In the genomic region with DNA sequence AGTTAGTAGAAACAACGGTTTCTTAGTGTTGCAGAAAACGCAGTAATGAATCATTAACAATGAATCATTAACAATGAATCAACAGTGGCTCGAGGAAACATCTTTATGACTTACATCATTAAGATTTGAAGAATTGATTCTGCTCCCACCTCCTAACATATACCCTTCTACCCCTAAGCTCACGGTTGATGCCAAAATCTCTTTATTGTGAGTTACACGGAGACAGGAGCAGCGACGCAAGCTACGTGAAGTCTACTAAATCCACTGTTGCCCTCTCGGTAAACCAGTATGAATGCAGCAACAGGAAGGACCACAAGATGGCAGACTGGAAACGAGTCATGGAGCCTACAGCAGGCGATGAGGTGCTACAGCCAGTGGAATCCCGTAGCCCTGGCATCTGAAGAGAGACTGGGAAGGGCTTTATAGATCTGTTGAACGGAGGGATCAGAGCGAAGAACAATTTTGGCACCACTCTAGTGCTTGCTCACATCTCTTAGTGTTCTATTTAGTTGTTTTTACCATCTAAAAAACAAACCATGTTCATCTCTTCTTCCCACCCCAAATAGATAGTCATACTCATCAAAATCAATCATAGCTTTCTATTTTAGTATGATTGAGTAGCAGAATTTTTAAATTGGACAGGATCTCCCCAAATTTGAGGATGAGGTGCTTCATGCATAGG, we compare ENCODE assay signal across 8 cellular contexts.
A peak's percentile ranks its signal among the peaks of the same experiment; 100 is the strongest.
DNase-seq lines count a peak whose midpoint lies in the region; ATAC-seq and TF ChIP-seq lines count a peak whose summit lies in the region.

No MANE protein-coding gene starts in this region.

- H3K4me2 ChIP-seq in MM.1S (ENCODE audit: low read depth, low read length), result peak overlapping the region; percentile 65

- H3K9ac ChIP-seq in MM.1S (ENCODE audit: low read length), result no peak overlapping the region

- H3K4me3 ChIP-seq in HFF-Myc (replicated peaks; ENCODE audit: low read depth, low read length) (peak overlapping the region; percentile 22), MM.1S (ENCODE audit: low read length) (peak overlapping the region; percentile 36; the same call in 1 of the 2 replicates), RWPE2 (ENCODE audit: severe bottlenecking) (peak overlapping the region; percentile 11), gastroesophageal sphincter (peak overlapping the region; percentile 9 to 24), thoracic aorta (peak overlapping the region; percentile 63)

- TF ChIP-seq EP300 in gastroesophageal sphincter (IDR thresholded peaks at IDR 0.05), result no peak

- H3K36me3 ChIP-seq in MM.1S (replicated peaks; ENCODE audit: insufficient read depth, low read length) (no peaks in the 10 kb centered on the region), RWPE2 (ENCODE audit: low read depth) (no peaks in the 10 kb centered on the region), gastroesophageal sphincter (no peaks in the 10 kb centered on the region), thoracic aorta (no peaks in the 10 kb centered on the region)

- H3K4me1 ChIP-seq in MM.1S (ENCODE audit: low read length), result peaks cover 34% of the 10 kb centered on the region
- peaks cover 9% of the 10 kb centered on the region for H3K4me1 ChIP-seq in RWPE2 (ENCODE audit: insufficient read depth, poor library complexity, severe bottlenecking)
- H3K4me1 ChIP-seq in gastroesophageal sphincter, result peaks cover 0 to 20% (median 0%) of the 10 kb centered on the region in 3 donors
- no peaks in the 10 kb centered on the region for H3K4me1 ChIP-seq in thoracic aorta (ENCODE audit: control insufficient read depth in 1 of 2, low read depth in 2 of 2)

- peak overlapping the region; percentile 32 for H2AFZ ChIP-seq in MM.1S (ENCODE audit: low read length)

- no peaks in the 10 kb centered on the region for H3K79me2 ChIP-seq in MM.1S (ENCODE audit: low read length)

- H3F3A ChIP-seq in MM.1S (ENCODE audit: insufficient read depth, low read length), result peaks cover 9% of the 10 kb centered on the region

- TF ChIP-seq CTCF in GM10266 (IDR thresholded peaks at IDR 0.05; ENCODE audit: control insufficient read depth, insufficient read depth, low read depth, missing control alignments), result peak; percentile 91
- peak; percentile 89 for TF ChIP-seq CTCF in HFF-Myc (IDR thresholded peaks at IDR 0.05; ENCODE audit: low read depth, low read length, missing control alignments)
- TF ChIP-seq CTCF in MM.1S (IDR thresholded peaks at IDR 0.05; ENCODE audit: low read length), result peak; percentile 93
- TF ChIP-seq CTCF in RWPE2 (IDR thresholded peaks at IDR 0.05; ENCODE audit: poor library complexity, severe bottlenecking), result peak; percentile 94
- TF ChIP-seq CTCF in gastroesophageal sphincter (IDR thresholded peaks at IDR 0.05), result peak; percentile 67 to 89 (median 82)
- peak in 1 of 3 donors; percentile 67 for TF ChIP-seq CTCF in omental fat pad (IDR thresholded peaks at IDR 0.05)
- TF ChIP-seq CTCF in thoracic aorta (IDR thresholded peaks at IDR 0.05), result peak; percentile 68

- H3K9me2 ChIP-seq in MM.1S (replicated peaks; ENCODE audit: insufficient read depth, low read length), result no peaks in the 10 kb centered on the region

- H4K20me1 ChIP-seq in MM.1S (ENCODE audit: insufficient read depth, low read length), result no peaks in the 10 kb centered on the region

- ATAC-seq in RWPE2 (ENCODE audit: low read depth) (peak; percentile 93), gastroesophageal sphincter (peak; percentile 91), omental fat pad (ENCODE audit: low FRiP score) (peak; percentile 79), thoracic aorta (ENCODE audit: insufficient number of reproducible peaks, low FRiP score, low read depth) (peak; percentile 74)

- H3K27ac ChIP-seq in MM.1S (ENCODE audit: low read length), result no peak overlapping the region
- no peak overlapping the region for H3K27ac ChIP-seq in RWPE2 (ENCODE audit: poor library complexity, severe bottlenecking)
- H3K27ac ChIP-seq in gastroesophageal sphincter, result no peak overlapping the region
- H3K27ac ChIP-seq in thoracic aorta, result no peak overlapping the region

- H3K9me3 ChIP-seq in MM.1S (replicated peaks; ENCODE audit: insufficient read depth, low read length) (no peaks in the 10 kb centered on the region), RWPE2 (ENCODE audit: severe bottlenecking) (no peaks in the 10 kb centered on the region), gastroesophageal sphincter (no peaks in the 10 kb centered on the region), thoracic aorta (no peaks in the 10 kb centered on the region)

- peak; percentile 53 for DNase-seq in GM10266 (ENCODE audit: extremely low spot score)
- DNase-seq in HFF-Myc (ENCODE audit: extremely low read depth, low read depth), result peak; percentile 87
- DNase-seq in MM.1S, result peak; percentile 89
- DNase-seq in RWPE2 (ENCODE audit: low spot score), result peak; percentile 63
- DNase-seq in activated effector memory CD4-positive, alpha-beta T cell treated with Interleukin-2 at 50 U/mL for 16 hours, result peak; percentile 47
- DNase-seq in omental fat pad (ENCODE audit: low spot score), result peak; percentile 31
- DNase-seq in thoracic aorta (ENCODE audit: low spot score), result peak; percentile 33

- 2 to 5% methylated on average over 10 to 14 of the region's 14 CpGs for WGBS in gastroesophageal sphincter (ENCODE audit: low coverage in 1 of 2), 2 donors

- TF ChIP-seq POLR2A in gastroesophageal sphincter (IDR thresholded peaks at IDR 0.05), result no peak

- H3K27me3 ChIP-seq in MM.1S (replicated peaks; ENCODE audit: insufficient read depth, low read length), result no peaks in the 10 kb centered on the region
- no peaks in the 10 kb centered on the region for H3K27me3 ChIP-seq in RWPE2 (ENCODE audit: insufficient read depth, poor library complexity, severe bottlenecking)
- H3K27me3 ChIP-seq in gastroesophageal sphincter, result no peaks in the 10 kb centered on the region
- H3K27me3 ChIP-seq in thoracic aorta (replicated peaks; ENCODE audit: insufficient read depth), result no peaks in the 10 kb centered on the region

Comparison
In these comparisons a context has a peak if more than half of its experiments do, and no peak if none do; other contexts are left out.
1. DNase-seq: peak in every context shown above with its lines; median percentile 89 in MM.1S; 87 in HFF-Myc; 63 in RWPE2; 53 in GM10266; 47 in activated effector memory CD4-positive, alpha-beta T cell treated with Interleukin-2 at 50 U/mL for 16 hours; 33 in thoracic aorta; 31 in omental fat pad.
2. H3K4me3 ChIP-seq: peak in every context shown above with its lines; median percentile 63 in thoracic aorta; 36 in MM.1S; 22 in HFF-Myc; 16 in gastroesophageal sphincter; 11 in RWPE2.